Comparison of ENCODE assay signal across 8 cellular contexts in genomic region chr3:181103605-181104004, GRCh38.
A peak's percentile ranks its signal among the peaks of the same experiment; 100 is the strongest.
DNase-seq lines count a peak whose midpoint lies in the region; ATAC-seq and TF ChIP-seq lines count a peak whose summit lies in the region.

No MANE protein-coding gene starts in this region.

- peak; percentile 22 for DNase-seq in NK-92 treated with Interleukin-12 subunit alpha and Interleukin-12 subunit beta, amount 100 ng/mL, for 24 hours (lab: John Stamatoyannopoulos, UW)
- DNase-seq in NK-92 (lab: John Stamatoyannopoulos, UW; ENCODE audit: unreplicated experiment) (no peak), M059J (ENCODE audit: low read depth) (peak; percentile 10), SKM-1 treated with dmso at 0.1 percent for 144 hours (lab: John Stamatoyannopoulos, UW; ENCODE audit: unreplicated experiment) (peak; percentile 4), osteocyte (ENCODE audit: extremely low spot score, unreplicated experiment) (no peak), omental fat pad (ENCODE audit: low spot score) (no peak), HuH-7.5 (ENCODE audit: low spot score) (no peak)
- DNase-seq in activated effector memory CD4-positive, alpha-beta T cell treated with anti-CD3 and anti-CD28 coated beads, Interleukin-2, amount 50 U/mL, for 16 hours: no peak

- H3K4me3 Mint-ChIP-seq in osteocyte (ENCODE audit: unreplicated experiment): no peak overlapping the region

- no peak overlapping the region for H3K27ac Mint-ChIP-seq in osteocyte (ENCODE audit: unreplicated experiment)

- no peaks in the 10 kb centered on the region for H3K4me1 Mint-ChIP-seq in osteocyte (ENCODE audit: unreplicated experiment)

- peaks cover 11% of the 10 kb centered on the region for H3K9me3 Mint-ChIP-seq in osteocyte (ENCODE audit: unreplicated experiment)

- H3K27me3 Mint-ChIP-seq in osteocyte (ENCODE audit: unreplicated experiment): no peaks in the 10 kb centered on the region

- no peaks in the 10 kb centered on the region for H3K36me3 Mint-ChIP-seq in osteocyte (ENCODE audit: unreplicated experiment)

- TF ChIP-seq CTCF in osteocyte (IDR thresholded peaks at IDR 0.05) (peak; percentile 13), omental fat pad (IDR thresholded peaks at IDR 0.05) (no peak)

- ATAC-seq in omental fat pad (ENCODE audit: low FRiP score): no peak

Comparison
In these comparisons a context has a peak if more than half of its experiments do, and no peak if none do; other contexts are left out.
1. DNase-seq: peak in NK-92 treated with Interleukin-12 subunit alpha and Interleukin-12 subunit beta, amount 100 ng/mL, for 24 hours (single experiment), M059J (single experiment) and SKM-1 treated with dmso at 0.1 percent for 144 hours (single experiment); none in NK-92 (single experiment), osteocyte (single experiment), omental fat pad (single experiment), activated effector memory CD4-positive, alpha-beta T cell treated with anti-CD3 and anti-CD28 coated beads, Interleukin-2, amount 50 U/mL, for 16 hours (single experiment) and HuH-7.5 (single experiment).